In the genomic region with DNA sequence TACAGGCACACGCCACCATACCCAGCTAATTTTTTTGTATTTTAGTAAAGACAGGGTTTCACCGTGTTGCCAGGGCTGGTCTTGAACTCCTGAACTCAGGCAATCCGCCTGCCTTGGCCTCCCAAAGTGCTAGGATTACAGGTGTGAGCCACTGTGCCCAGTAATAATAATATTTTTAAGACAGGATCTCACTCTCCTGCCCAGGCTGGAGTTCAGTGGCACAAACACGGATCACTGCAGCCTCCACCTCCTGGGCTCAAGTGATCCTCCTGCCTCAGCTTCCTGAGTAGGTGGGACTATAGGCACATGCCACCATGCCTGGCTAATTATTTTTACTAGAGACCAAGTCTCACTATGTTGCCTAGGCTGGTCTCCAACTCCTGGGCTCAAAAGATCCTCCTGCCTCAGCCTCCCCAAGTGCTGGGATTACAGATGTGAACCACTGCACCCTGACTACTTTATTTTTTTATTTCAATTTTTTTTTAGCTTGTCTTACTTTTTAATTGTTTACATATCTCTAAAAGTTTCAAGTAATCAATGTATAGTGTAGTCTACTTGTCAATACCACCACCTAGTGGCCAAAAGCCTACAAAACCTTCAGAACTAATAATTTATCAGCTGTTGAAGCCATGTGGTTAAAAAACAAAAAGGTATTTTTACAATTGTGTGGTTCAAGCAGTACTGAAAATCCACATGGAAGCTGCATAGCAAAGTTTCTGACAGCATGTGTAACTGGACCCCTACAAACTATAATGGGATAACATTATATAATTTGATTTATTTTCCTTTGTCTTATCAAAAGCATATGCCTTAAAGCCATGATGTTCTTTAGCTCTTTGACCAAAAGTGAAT, we compare ENCODE assay signal across 8 cellular contexts. TPM values are rescaled to one million over a fixed set of nuclear protein-coding genes. Genes with fewer than 3 reads are reported as not detected.
DNase-seq lines count a peak whose midpoint lies in the region; ATAC-seq and TF ChIP-seq lines count a peak whose summit lies in the region.

No MANE protein-coding gene starts in this region.

- POLR2A ChIA-PET in CD8-positive, alpha-beta memory T cell (lab: Charles Lee), result interaction anchor here (0.9 to 1.1 kb wide), 2 partner anchors 10 to 147 kb away, joined by 3 to 6 read pairs; a partner anchor contains a TSS
- POLR2A ChIA-PET in T-cell (lab: Charles Lee), result interaction anchor here in 1 of 2 donors (1.0 to 1.7 kb wide), 2 partner anchors 10 to 146 kb away, joined by 6 to 8 read pairs; a partner anchor contains a TSS

- ATAC-seq in GM18870 (IDR thresholded peaks at IDR 0.05; ENCODE audit: unreplicated experiment) (peak; percentile 47), T-cell (replicated peaks in 1 of 4) (peak in 3 of 4 experiments; percentile 57 to 69 (median 64)), GM21360 (IDR thresholded peaks at IDR 0.05; ENCODE audit: unreplicated experiment) (no peak)

- no peaks in the 10 kb centered on the region for H3K9me3 Mint-ChIP-seq in CD8-positive, alpha-beta memory T cell
- H3K9me3 Mint-ChIP-seq in T-cell (no peaks in the 10 kb centered on the region), endodermal cell (no peaks in the 10 kb centered on the region)

- H3K9ac ChIP-seq in endodermal cell (ENCODE audit: extremely low read depth, low read length, poor library complexity, severe bottlenecking), result no peak overlapping the region

- H3K27ac ChIP-seq in CD8-positive, alpha-beta memory T cell (ENCODE audit: low read depth, low read length), result no peak overlapping the region
- H3K27ac ChIP-seq in endodermal cell (ENCODE audit: low read depth, low read length), result no peak overlapping the region

- peaks cover 5% of the 10 kb centered on the region for H3K4me1 ChIP-seq in CD8-positive, alpha-beta memory T cell (ENCODE audit: insufficient read depth, low read length)
- H3K4me1 ChIP-seq in endodermal cell (ENCODE audit: control insufficient read depth, insufficient read depth, low read length), result peaks cover 3% of the 10 kb centered on the region

- H3K36me3 ChIP-seq in CD8-positive, alpha-beta memory T cell (ENCODE audit: insufficient read depth, low read length), result peaks cover 4% of the 10 kb centered on the region
- H3K36me3 ChIP-seq in endodermal cell (ENCODE audit: control insufficient read depth, insufficient read depth, low read length), result peaks cover 80% of the 10 kb centered on the region

- H3K36me3 Mint-ChIP-seq in CD8-positive, alpha-beta memory T cell, result peaks cover 4 to 64% (median 12%) of the 10 kb centered on the region in 3 donors
- peaks cover 26% of the 10 kb centered on the region for H3K36me3 Mint-ChIP-seq in T-cell
- peaks cover 44% of the 10 kb centered on the region for H3K36me3 Mint-ChIP-seq in endodermal cell (ENCODE audit: low read depth)

- peak in 3 of 5 donors; percentile 12 to 53 (median 45) for DNase-seq in CD8-positive, alpha-beta memory T cell
- peak; percentile 63 for DNase-seq in NCI-H1092 treated with DMSO at 0.1 percent for 48 hours (lab: John Stamatoyannopoulos, UW)
- peak in 21 of 34 experiments; percentile 4 to 53 (median 25) for DNase-seq in T-cell
- peak; percentile 62 for DNase-seq in endodermal cell
- peak; percentile 81 for DNase-seq in myocyte (ENCODE audit: low read depth)
- no peak for DNase-seq in activated CD8-positive, alpha-beta memory T cell treated with anti-CD3 and anti-CD28 coated beads for 24 hours

- peaks cover 23 to 35% (median 31%) of the 10 kb centered on the region in 3 donors for H3K4me1 Mint-ChIP-seq in CD8-positive, alpha-beta memory T cell
- H3K4me1 Mint-ChIP-seq in T-cell (peaks cover 32 to 39% (median 36%) of the 10 kb centered on the region in 3 donors), endodermal cell (peaks cover 14% of the 10 kb centered on the region)

- 95 to 100% methylated on average over 2 to 4 of the region's 4 CpGs for WGBS in endodermal cell (ENCODE audit: insufficient coverage in 1 of 2, insufficient read length in 1 of 2), 2 experiments

- H3K27me3 Mint-ChIP-seq in CD8-positive, alpha-beta memory T cell, result no peaks in the 10 kb centered on the region
- H3K27me3 Mint-ChIP-seq in T-cell (no peaks in the 10 kb centered on the region), endodermal cell (ENCODE audit: insufficient read depth) (no peaks in the 10 kb centered on the region)

- TF ChIP-seq CTCF in endodermal cell (conservative IDR thresholded peaks at IDR 0.05), result peak; percentile 88

- no peak overlapping the region for H3K4me3 Mint-ChIP-seq in CD8-positive, alpha-beta memory T cell
- H3K4me3 Mint-ChIP-seq in T-cell (no peak overlapping the region), endodermal cell (no peak overlapping the region)

- peak overlapping the region in 4 of 8 donors; percentile 7 to 83 (median 42) for H3K27ac Mint-ChIP-seq in CD8-positive, alpha-beta memory T cell
- H3K27ac Mint-ChIP-seq in T-cell (no peak overlapping the region), endodermal cell (no peak overlapping the region)

- H3K4me3 ChIP-seq in CD8-positive, alpha-beta memory T cell (ENCODE audit: low read length), result no peak overlapping the region
- H3K4me3 ChIP-seq in endodermal cell (ENCODE audit: low read length), result no peak overlapping the region

- no peaks in the 10 kb centered on the region for H3K27me3 ChIP-seq in CD8-positive, alpha-beta memory T cell (ENCODE audit: insufficient read depth, low read length, poor library complexity, severe bottlenecking)
- no peaks in the 10 kb centered on the region for H3K27me3 ChIP-seq in endodermal cell (ENCODE audit: control insufficient read depth, insufficient read depth, low read length, poor library complexity, severe bottlenecking)

- no peaks in the 10 kb centered on the region for H3K9me3 ChIP-seq in CD8-positive, alpha-beta memory T cell (ENCODE audit: low read length)
- no peaks in the 10 kb centered on the region for H3K9me3 ChIP-seq in endodermal cell (ENCODE audit: control insufficient read depth, low read length)

- CTCF ChIA-PET in CD8-positive, alpha-beta memory T cell (lab: Charles Lee), result interaction anchor here (0.6 to 4.1 kb wide), 19 partner anchors 10 to 425 kb away, joined by 3 to 78 read pairs (median 5); a partner anchor contains a TSS
- CTCF ChIA-PET in T-cell (lab: Charles Lee), result interaction anchor here (0.5 to 3.8 kb wide), 35 partner anchors 9 to 583 kb away, joined by 3 to 62 read pairs (median 4); a partner anchor contains a TSS

RNA-seq across cellular contexts. Expression of a gene that starts 10.4 kb away (rescaled TPM):
- total RNA-seq in CD8-positive, alpha-beta memory T cell, result 10 to 100 TPM; 23.9 to 24.5 TPM
- 14.5 TPM for polyA plus RNA-seq in CD8-positive, alpha-beta memory T cell
- total RNA-seq in T-cell (10 to 100 TPM; 12.1 to 17.6 (median 13.3) TPM), endodermal cell (10 to 100 TPM; 45.8 to 53.7 TPM), myocyte (28.0 and 29.9 TPM in 2 replicates)
- polyA plus RNA-seq in endodermal cell (2013, experiment 1 of 2), result 47.8 TPM
- polyA plus RNA-seq in endodermal cell (2013, experiment 2 of 2), result 48.5 TPM
- polyA plus RNA-seq in myocyte (2012), result 13.3 TPM
